Comparison of ENCODE assay signal across 8 cellular contexts in the genomic region with DNA sequence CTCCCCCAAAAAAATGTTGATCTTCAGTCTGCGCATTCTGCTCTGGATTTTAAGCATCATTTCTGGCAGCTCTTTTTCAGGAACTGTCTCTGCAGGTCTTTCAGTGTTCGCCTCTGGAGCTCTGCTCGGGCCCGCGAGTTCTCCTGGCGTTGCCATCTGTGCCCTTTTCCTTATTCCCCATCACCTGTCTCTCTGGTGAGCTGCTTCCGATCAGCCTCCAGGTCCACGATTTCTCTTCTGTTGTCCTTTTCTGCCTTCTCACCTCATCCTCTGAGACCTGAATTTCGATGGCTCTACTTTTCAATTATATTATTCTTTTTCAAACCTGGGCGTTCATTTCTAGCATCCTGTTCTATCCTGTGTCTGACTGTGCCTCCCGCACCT. TPM values are rescaled to one million over a fixed set of nuclear protein-coding genes. Genes with fewer than 3 reads are reported as not detected.
A peak's percentile ranks its signal among the peaks of the same experiment; 100 is the strongest.
DNase-seq lines count a peak whose midpoint lies in the region; ATAC-seq, FAIRE-seq and TF ChIP-seq lines count a peak whose summit lies in the region.

No MANE protein-coding gene starts in this region.

- DNase-seq in activated T-cell treated with anti-CD3 and anti-CD28 coated beads, Interleukin-2, amount 50 U/mL, for 72 hours, result no peak
- DNase-seq in activated T-cell treated with anti-CD3 and anti-CD28 coated beads for 4 hours (no peak), astrocyte (ENCODE audit: low read depth) (no peak), lower leg skin (ENCODE audit: low spot score in 2 of 2) (no peak), tibial nerve (ENCODE audit: low spot score in 2 of 2) (no peak), NOMO-1 (lab: John Stamatoyannopoulos, UW; ENCODE audit: unreplicated experiment in 2 of 2) (no peak), T-helper 9 cell (no peak)

- intact Hi-C loops in lower leg skin (cut with DNase I; ENCODE audit: low total_unique reads), result no loop called here

- no peaks in the 10 kb centered on the region for H3K36me3 ChIP-seq in astrocyte (ENCODE audit: insufficient read depth, low read length)
- peaks cover 0 to 10% (median 0%) of the 10 kb centered on the region in 3 donors for H3K36me3 ChIP-seq in tibial nerve

- no peak for FAIRE-seq in astrocyte (lab: Jason Lieb, UNC)

- no peaks in the 10 kb centered on the region for H3K27me3 Mint-ChIP-seq in activated T-cell treated with anti-CD3 and anti-CD28 coated beads, Interleukin-2, amount 50 U/mL, for 72 hours (ENCODE audit: low read depth)
- H3K27me3 Mint-ChIP-seq in astrocyte (ENCODE audit: low read depth, unreplicated experiment), result no peaks in the 10 kb centered on the region

- peak overlapping the region; percentile 86 for H3K9ac ChIP-seq in astrocyte (ENCODE audit: low read length)

- peaks cover 8% of the 10 kb centered on the region for H4K20me1 ChIP-seq in astrocyte (ENCODE audit: insufficient read depth, low read length)

- H3K27me3 ChIP-seq in astrocyte (ENCODE audit: insufficient read depth, low read length) (no peaks in the 10 kb centered on the region), tibial nerve (no peaks in the 10 kb centered on the region)

- peak overlapping the region; percentile 89 to 96 for H3K4me3 Mint-ChIP-seq in activated T-cell treated with anti-CD3 and anti-CD28 coated beads, Interleukin-2, amount 50 U/mL, for 72 hours
- peak overlapping the region; percentile 84 for H3K4me3 Mint-ChIP-seq in astrocyte (ENCODE audit: unreplicated experiment)

- H3K9me3 Mint-ChIP-seq in activated T-cell treated with anti-CD3 and anti-CD28 coated beads, Interleukin-2, amount 50 U/mL, for 72 hours, result no peaks in the 10 kb centered on the region
- no peaks in the 10 kb centered on the region for H3K9me3 Mint-ChIP-seq in astrocyte (ENCODE audit: unreplicated experiment)

- H3K4me2 ChIP-seq in astrocyte (ENCODE audit: low read length), result peak overlapping the region; percentile 92

- H3K4me1 ChIP-seq in astrocyte (ENCODE audit: insufficient read depth, low read length) (peaks cover 5% of the 10 kb centered on the region), tibial nerve (peaks cover 0 to 29% (median 9%) of the 10 kb centered on the region in 4 donors)

- no peaks in the 10 kb centered on the region for H3K79me2 ChIP-seq in astrocyte (ENCODE audit: insufficient read depth, low read length)

- TF ChIP-seq POLR2A in lower leg skin (IDR thresholded peaks at IDR 0.05), result no peak
- TF ChIP-seq POLR2A in tibial nerve (IDR thresholded peaks at IDR 0.05), result no peak

- H3K4me1 Mint-ChIP-seq in activated T-cell treated with anti-CD3 and anti-CD28 coated beads, Interleukin-2, amount 50 U/mL, for 72 hours (ENCODE audit: low read depth), result peaks cover 15% of the 10 kb centered on the region
- H3K4me1 Mint-ChIP-seq in astrocyte (ENCODE audit: low read depth, unreplicated experiment), result peaks cover 3% of the 10 kb centered on the region

- peak overlapping the region; percentile 85 for H2AFZ ChIP-seq in astrocyte (ENCODE audit: low read depth, low read length)

- no peaks in the 10 kb centered on the region for H3K9me3 ChIP-seq in astrocyte (ENCODE audit: insufficient read depth, low read depth, low read length)
- no peaks in the 10 kb centered on the region for H3K9me3 ChIP-seq in tibial nerve

- 15 to 16% methylated on average over 11 of the region's 11 CpGs for WGBS in lower leg skin, 2 donors
- 37 to 38% methylated on average over 11 of the region's 11 CpGs for WGBS in tibial nerve, 2 donors

- no peak for ATAC-seq in activated T-cell treated with anti-CD3 and anti-CD28 coated beads, Interleukin-2, amount 50 U/mL, for 72 hours (replicated peaks in 1 of 2)
- no peak for ATAC-seq in GM21786 (IDR thresholded peaks at IDR 0.05; ENCODE audit: unreplicated experiment)

- peaks cover 0 to 3% of the 10 kb centered on the region in 2 donors for H3K36me3 Mint-ChIP-seq in activated T-cell treated with anti-CD3 and anti-CD28 coated beads, Interleukin-2, amount 50 U/mL, for 72 hours (ENCODE audit: insufficient read depth in 2 of 2)
- no peaks in the 10 kb centered on the region for H3K36me3 Mint-ChIP-seq in astrocyte (ENCODE audit: low read depth, unreplicated experiment)

- TF ChIP-seq EP300 in tibial nerve (IDR thresholded peaks at IDR 0.05), result no peak

- peak overlapping the region; percentile 90 for H3K27ac Mint-ChIP-seq in activated T-cell treated with anti-CD3 and anti-CD28 coated beads, Interleukin-2, amount 50 U/mL, for 72 hours
- peak overlapping the region; percentile 73 for H3K27ac Mint-ChIP-seq in astrocyte (ENCODE audit: unreplicated experiment)

- H3K27ac ChIP-seq in astrocyte (ENCODE audit: low read depth, low read length) (peak overlapping the region; percentile 57), tibial nerve (peak overlapping the region; percentile 95 to 99 (median 98))

- H3K4me3 ChIP-seq in astrocyte (ENCODE audit: insufficient read depth, low read depth, low read length) (peak overlapping the region; percentile 78), lower leg skin (ENCODE audit: low read depth, poor library complexity, severe bottlenecking) (peak overlapping the region; percentile 43), tibial nerve (peak overlapping the region; percentile 69 to 94 (median 80))

- no peak for TF ChIP-seq CTCF in astrocyte (IDR thresholded peaks at IDR 0.05; ENCODE audit: insufficient read depth, low read depth, low read length)
- no peak for TF ChIP-seq CTCF in lower leg skin (IDR thresholded peaks at IDR 0.05)
- TF ChIP-seq CTCF in tibial nerve (IDR thresholded peaks at IDR 0.05), result no peak

RNA-seq across cellular contexts. Expression of gene MAP1LC3A, which starts 0.6 kb away (rescaled TPM):
- 1 to 10 TPM; 3.7 to 5.2 TPM for total RNA-seq in activated T-cell treated with anti-CD3 and anti-CD28 coated beads, Interleukin-2, amount 50 U/mL, for 72 hours
- 48.9 and 52.3 TPM in 2 replicates for total RNA-seq in astrocyte
- 100 to 1,000 TPM; 127 to 293 (median 147) TPM for total RNA-seq in lower leg skin
- 100 to 1,000 TPM in 2 of 4 donors, 10 to 100 TPM in 2; 62.4 to 139 (median 106) TPM for total RNA-seq in tibial nerve

RNA-seq across cellular contexts. Expression of gene DYNLRB1, which starts 41.7 kb away (rescaled TPM):
- 10 to 100 TPM; 70.5 to 75.9 TPM for total RNA-seq in activated T-cell treated with anti-CD3 and anti-CD28 coated beads, Interleukin-2, amount 50 U/mL, for 72 hours
- total RNA-seq in astrocyte, result 112 and 118 TPM in 2 replicates
- total RNA-seq in lower leg skin, result 100 to 1,000 TPM; 162 to 232 (median 193) TPM
- 100 to 1,000 TPM; 145 to 188 (median 170) TPM for total RNA-seq in tibial nerve
